In genomic region chr17:46121841-46122485, GRCh38 we compare ENCODE assay signal across 10 cellular contexts.
A peak's percentile ranks its signal among the peaks of the same experiment; 100 is the strongest.
DNase-seq lines count a peak whose midpoint lies in the region; FAIRE-seq and TF ChIP-seq lines count a peak whose summit lies in the region.
"Had no signal": no experiment of that assay in that cellular context is flagged by ENCODE, and none has a peak within 500 bp of the region (broad histone marks: within the 10 kb centered on the region; RNA-seq: fewer than 3 reads in every experiment).

No MANE protein-coding gene starts in this region.

- H3K4me3 Mint-ChIP-seq in activated T-helper 1 cell treated with anti-CD3 and anti-CD28 coated beads, Interleukin-12 subunit alpha, Interleukin-12 subunit beta, Interleukin-2, Interleukin-4 antibody, amounts not matched to agents 30 ng/mL and 10 ng/mL and 1 ng/mL, durations not matched to agents 14 hours and 24 hours and 36 hours = peak overlapping the region; percentile 16
- H3K4me3 Mint-ChIP-seq in neural crest cell = no peak overlapping the region

- no peak for TF ChIP-seq CTCF in GM20000 (IDR thresholded peaks at IDR 0.05; ENCODE audit: extremely low read depth, missing control alignments)
- no peak for TF ChIP-seq CTCF in neural crest cell (conservative IDR thresholded peaks at IDR 0.05)

- no peaks in the 10 kb centered on the region for H3K27me3 ChIP-seq in effector memory CD4-positive, alpha-beta T cell (replicated peaks; ENCODE audit: control insufficient read depth, insufficient read depth, low read length, poor library complexity, severe bottlenecking)

- TF ChIP-seq POLR2A in GM12891 (IDR thresholded peaks at IDR 0.05; ENCODE audit: low read depth, low read length) = no peak

- no peak overlapping the region for H3K4me3 ChIP-seq in effector memory CD4-positive, alpha-beta T cell (ENCODE audit: insufficient read depth, low read depth, low read length, poor library complexity, severe bottlenecking)
- H3K4me3 ChIP-seq: thoracic aorta had no signal

- no peaks in the 10 kb centered on the region for H3K9me3 ChIP-seq in effector memory CD4-positive, alpha-beta T cell (ENCODE audit: control insufficient read depth, low read length)
- H3K9me3 ChIP-seq: thoracic aorta had no signal

- H3K36me3 Mint-ChIP-seq in activated T-helper 1 cell treated with anti-CD3 and anti-CD28 coated beads, Interleukin-12 subunit alpha, Interleukin-12 subunit beta, Interleukin-2, Interleukin-4 antibody, amounts not matched to agents 30 ng/mL and 10 ng/mL and 1 ng/mL, durations not matched to agents 14 hours and 24 hours and 36 hours (ENCODE audit: low read depth) = peaks cover 16% of the 10 kb centered on the region
- no peaks in the 10 kb centered on the region for H3K36me3 Mint-ChIP-seq in neural crest cell (ENCODE audit: low read depth)

- no peaks in the 10 kb centered on the region for H3K36me3 ChIP-seq in effector memory CD4-positive, alpha-beta T cell (ENCODE audit: control insufficient read depth, insufficient read depth, low read length)
- H3K36me3 ChIP-seq: thoracic aorta had no signal

- DNase-seq in GM12891 (ENCODE audit: insufficient read length, low spot score) = peak; percentile 30
- DNase-seq in GM20000 (ENCODE audit: low spot score) = peak; percentile 15
- DNase-seq in activated T-helper 1 cell treated with anti-CD3 and anti-CD28 coated beads, Interleukin-12 subunit alpha, Interleukin-12 subunit beta, Interleukin-2, Interleukin-4 antibody, amounts not matched to agents 30 ng/mL and 10 ng/mL and 1 ng/mL, durations not matched to agents 14 hours and 24 hours and 36 hours (ENCODE audit: low spot score) = no peak
- no peak for DNase-seq in neural crest cell (ENCODE audit: low read depth, low spot score)
- DNase-seq in AG08396 (ENCODE audit: low spot score) = no peak
- no peak for DNase-seq in effector memory CD4-positive, alpha-beta T cell
- no peak for DNase-seq in NCI-H748 treated with DMSO at 0.1 percent for 48 hours (lab: John Stamatoyannopoulos, UW)
- DNase-seq: cerebellar nuclear complex, right cardiac atrium had no signal

- no peak overlapping the region for H3K27ac ChIP-seq in effector memory CD4-positive, alpha-beta T cell (ENCODE audit: insufficient read depth, low read length, poor library complexity, severe bottlenecking)
- H3K27ac ChIP-seq: thoracic aorta had no signal

- H3K4me1 ChIP-seq in effector memory CD4-positive, alpha-beta T cell (ENCODE audit: control insufficient read depth, insufficient read depth, low read length, poor library complexity, severe bottlenecking) = peaks cover 22% of the 10 kb centered on the region

- FAIRE-seq in GM12891 (lab: Jason Lieb, UNC) = peak; percentile 84

- H3K4me1 Mint-ChIP-seq in activated T-helper 1 cell treated with anti-CD3 and anti-CD28 coated beads, Interleukin-12 subunit alpha, Interleukin-12 subunit beta, Interleukin-2, Interleukin-4 antibody, amounts not matched to agents 30 ng/mL and 10 ng/mL and 1 ng/mL, durations not matched to agents 14 hours and 24 hours and 36 hours (ENCODE audit: low read depth) = peaks cover 67% of the 10 kb centered on the region
- peaks cover 60% of the 10 kb centered on the region for H3K4me1 Mint-ChIP-seq in neural crest cell

- peak overlapping the region; percentile 41 for H3K27ac Mint-ChIP-seq in activated T-helper 1 cell treated with anti-CD3 and anti-CD28 coated beads, Interleukin-12 subunit alpha, Interleukin-12 subunit beta, Interleukin-2, Interleukin-4 antibody, amounts not matched to agents 30 ng/mL and 10 ng/mL and 1 ng/mL, durations not matched to agents 14 hours and 24 hours and 36 hours
- H3K27ac Mint-ChIP-seq in neural crest cell (ENCODE audit: unreplicated experiment) = peak overlapping the region; percentile 64

- intact Hi-C loops in activated T-helper 1 cell treated with anti-CD3 and anti-CD28 coated beads, Interleukin-12 subunit alpha, Interleukin-12 subunit beta, Interleukin-2, Interleukin-4 antibody, amounts not matched to agents 30 ng/mL and 10 ng/mL and 1 ng/mL, durations not matched to agents 14 hours and 24 hours and 36 hours (cut with micrococcal nuclease) = loop anchor here (1.0 to 5.0 kb wide), 4 partner anchors 15 to 65 kb away; no protein-coding TSS in a partner anchor

- no peaks in the 10 kb centered on the region for H3K9me3 Mint-ChIP-seq in activated T-helper 1 cell treated with anti-CD3 and anti-CD28 coated beads, Interleukin-12 subunit alpha, Interleukin-12 subunit beta, Interleukin-2, Interleukin-4 antibody, amounts not matched to agents 30 ng/mL and 10 ng/mL and 1 ng/mL, durations not matched to agents 14 hours and 24 hours and 36 hours
- H3K9me3 Mint-ChIP-seq in neural crest cell = no peaks in the 10 kb centered on the region

- no peaks in the 10 kb centered on the region for H3K27me3 Mint-ChIP-seq in activated T-helper 1 cell treated with anti-CD3 and anti-CD28 coated beads, Interleukin-12 subunit alpha, Interleukin-12 subunit beta, Interleukin-2, Interleukin-4 antibody, amounts not matched to agents 30 ng/mL and 10 ng/mL and 1 ng/mL, durations not matched to agents 14 hours and 24 hours and 36 hours (ENCODE audit: insufficient read depth)
- no peaks in the 10 kb centered on the region for H3K27me3 Mint-ChIP-seq in neural crest cell (ENCODE audit: low read depth)

TF ChIP-seq in GM12891, 5 proteins besides CTCF, POLR2A, EP300 and RAD21:
- TF ChIP-seq POLR2AphosphoS5 (IDR thresholded peaks at IDR 0.05; ENCODE audit: low read depth, low read length) (no peak), PAX5 (IDR thresholded peaks at IDR 0.05; ENCODE audit: insufficient read depth, low read length, severe bottlenecking) (no peak), POU2F2 (IDR thresholded peaks at IDR 0.05; ENCODE audit: low read depth, low read length) (no peak), SPI1 (IDR thresholded peaks at IDR 0.05; ENCODE audit: low read depth, low read length) (no peak), TAF1 (IDR thresholded peaks at IDR 0.05; ENCODE audit: low read depth, low read length) (no peak)

Comparison
In these comparisons a context has a peak if more than half of its experiments do, and no peak if none do; other contexts are left out.
1. DNase-seq: peak in GM12891 (single experiment) and GM20000 (single experiment); none in activated T-helper 1 cell treated with anti-CD3 and anti-CD28 coated beads, Interleukin-12 subunit alpha, Interleukin-12 subunit beta, Interleukin-2, Interleukin-4 antibody, amounts not matched to agents 30 ng/mL and 10 ng/mL and 1 ng/mL, durations not matched to agents 14 hours and 24 hours and 36 hours (single experiment), neural crest cell (single experiment), AG08396 (single experiment), effector memory CD4-positive, alpha-beta T cell (0 of 3) and NCI-H748 treated with DMSO at 0.1 percent for 48 hours (single experiment).